Comparison of ENCODE assay signal across 11 cellular contexts in genomic region chr9:22103650-22104575, GRCh38.
DNase-seq lines count a peak whose midpoint lies in the region; ATAC-seq and TF ChIP-seq lines count a peak whose summit lies in the region.
"Had no signal": no experiment of that assay in that cellular context is flagged by ENCODE, and none has a peak within 500 bp of the region (broad histone marks: within the 10 kb centered on the region; RNA-seq: fewer than 3 reads in every experiment).

No MANE protein-coding gene starts in this region.

- H3K4me3 Mint-ChIP-seq in T-helper 17 cell, result no peak overlapping the region
- H3K4me3 Mint-ChIP-seq: activated naive CD8-positive, alpha-beta T cell treated with anti-CD3 and anti-CD28 coated beads, Interleukin-2, amount 50 U/mL, for 24 hours; naive thymus-derived CD8-positive, alpha-beta T cell had no signal

- DNase-seq in HT-29 (ENCODE audit: low spot score) (peak; percentile 64), T-helper 17 cell (no peak), foreskin keratinocyte (no peak), kidney tubule cell (ENCODE audit: low spot score) (no peak), NCI-H2081 treated with DMSO at 0.1 percent for 48 hours (lab: John Stamatoyannopoulos, UW) (no peak), NOMO-1 (lab: John Stamatoyannopoulos, UW; ENCODE audit: unreplicated experiment in 2 of 2) (no peak)
- DNase-seq: activated naive CD8-positive, alpha-beta T cell treated with anti-CD3 and anti-CD28 coated beads, Interleukin-2, amount 50 U/mL, for 24 hours; naive thymus-derived CD8-positive, alpha-beta T cell; NCI-H1436 had no signal

- no peak overlapping the region for H3K9ac ChIP-seq in skeletal muscle tissue (ENCODE audit: low read depth in 1 of 3, low read length in 3 of 3)

- H3K27ac Mint-ChIP-seq in T-helper 17 cell, result peak overlapping the region; percentile 29
- H3K27ac Mint-ChIP-seq: activated naive CD8-positive, alpha-beta T cell treated with anti-CD3 and anti-CD28 coated beads, Interleukin-2, amount 50 U/mL, for 24 hours; naive thymus-derived CD8-positive, alpha-beta T cell had no signal

- no peak for TF ChIP-seq CTCF in foreskin keratinocyte (conservative IDR thresholded peaks at IDR 0.05)

- peak overlapping the region; percentile 96 for H3K27ac ChIP-seq in foreskin keratinocyte
- H3K27ac ChIP-seq in skeletal muscle tissue (ENCODE audit: low read depth, low read length), result peak overlapping the region; percentile 80

- no peak overlapping the region for H3K4me3 ChIP-seq in skeletal muscle tissue (ENCODE audit: low read length in 3 of 3)

- H3K4me1 ChIP-seq in foreskin keratinocyte (peaks cover 30% of the 10 kb centered on the region), skeletal muscle tissue (ENCODE audit: control insufficient read depth in 3 of 3, insufficient read depth in 3 of 3, low read length in 3 of 3) (peaks cover 5 to 18% (median 10%) of the 10 kb centered on the region in 3 donors)

- H3K27me3 Mint-ChIP-seq in T-helper 17 cell, result no peaks in the 10 kb centered on the region

- H3K27me3 ChIP-seq in foreskin keratinocyte (no peaks in the 10 kb centered on the region), skeletal muscle tissue (ENCODE audit: control insufficient read depth in 3 of 3, insufficient read depth in 3 of 3, low read length in 3 of 3) (no peaks in the 10 kb centered on the region)

- H3K36me3 Mint-ChIP-seq in T-helper 17 cell (ENCODE audit: low read depth), result peaks cover 2% of the 10 kb centered on the region

- no peaks in the 10 kb centered on the region for H3K36me3 ChIP-seq in skeletal muscle tissue (ENCODE audit: control insufficient read depth in 3 of 3, insufficient read depth in 3 of 3, low read length in 3 of 3)

- ATAC-seq in T-helper 17 cell (no peak), foreskin keratinocyte (peak; percentile 4), HG03045 (IDR thresholded peaks at IDR 0.05; ENCODE audit: unreplicated experiment) (no peak)
- ATAC-seq: naive thymus-derived CD8-positive, alpha-beta T cell had no signal

- H3K9me3 ChIP-seq in T-helper 17 cell (ENCODE audit: control insufficient read depth, low read length, poor library complexity, severe bottlenecking), result no peaks in the 10 kb centered on the region
- no peaks in the 10 kb centered on the region for H3K9me3 ChIP-seq in skeletal muscle tissue (ENCODE audit: control insufficient read depth in 3 of 3, low read length in 3 of 3)

- H3K4me1 Mint-ChIP-seq in T-helper 17 cell, result peaks cover 34% of the 10 kb centered on the region
